In genomic region chr5:54544044-54544443, GRCh38 we compare ENCODE assay signal across 18 cellular contexts. TPM values are rescaled to one million over a fixed set of nuclear protein-coding genes. Genes with fewer than 3 reads are reported as not detected.
DNase-seq lines count a peak whose midpoint lies in the region; ATAC-seq, FAIRE-seq and TF ChIP-seq lines count a peak whose summit lies in the region.
"Had no signal": no experiment of that assay in that cellular context is flagged by ENCODE, and none has a peak within 500 bp of the region (broad histone marks: within the 10 kb centered on the region; RNA-seq: fewer than 3 reads in every experiment).

No MANE protein-coding gene starts in this region.

- H3K27me3 ChIP-seq in liver (ENCODE audit: control insufficient read depth in 4 of 4, insufficient read depth in 4 of 4, low read length in 3 of 4), result no peaks in the 10 kb centered on the region
- H3K27me3 ChIP-seq in HepG2 (ENCODE audit: control insufficient read depth in 1 of 2, insufficient read depth in 2 of 2, low read length in 2 of 2), result no peaks in the 10 kb centered on the region
- H3K27me3 ChIP-seq in Peyer's patch, result no peaks in the 10 kb centered on the region
- H3K27me3 ChIP-seq: BLaER1 had no signal

- intact Hi-C loops in HepG2 (cut with micrococcal nuclease; ENCODE audit: unreplicated experiment), result no loop called here

- H3K4me1 Mint-ChIP-seq in WTC11, result no peaks in the 10 kb centered on the region
- no peaks in the 10 kb centered on the region for H3K4me1 Mint-ChIP-seq in neural crest cell

- no peak overlapping the region for H3K4me2 ChIP-seq in HepG2 (ENCODE audit: low read depth, low read length)
- H3K4me2 ChIP-seq: BLaER1 had no signal

- H3K9me3 Mint-ChIP-seq in WTC11, result peaks cover 3% of the 10 kb centered on the region; the same call in 1 of the 2 replicates
- no peaks in the 10 kb centered on the region for H3K9me3 Mint-ChIP-seq in neural crest cell
- H3K9me3 Mint-ChIP-seq: HFFc6 had no signal

- no peak for TF ChIP-seq POLR2A in HepG2 (IDR thresholded peaks at IDR 0.05; ENCODE audit: insufficient read depth in 1 of 2, low read depth in 2 of 2, low read length in 2 of 2)
- TF ChIP-seq POLR2A in Peyer's patch (IDR thresholded peaks at IDR 0.05), result no peak

- TF ChIP-seq RAD21 in liver (IDR thresholded peaks at IDR 0.05), result peak in 1 of 2 donors; percentile 42
- no peak for TF ChIP-seq RAD21 in HepG2 (CRISPR knock-in tag; IDR thresholded peaks at IDR 0.05)

- no peaks in the 10 kb centered on the region for H3K79me2 ChIP-seq in HepG2 (ENCODE audit: insufficient read depth, low read length)

- BruUV-seq in HepG2 (replicated peaks; lab: Mats Ljungman, UMichigan), result no TSS peak

- CTCF ChIA-PET in HepG2 (lab: Yijun Ruan, JAX; ENCODE audit: low intra/inter-chr PET ratio, low total read pairs), result no interaction called here
- CTCF ChIA-PET in WTC11 (lab: Charles Lee), result interaction anchor here (0.9 kb wide), 1 partner anchor 300 kb away, joined by 5 read pairs; no protein-coding TSS in a partner anchor

- ATAC-seq in HepG2, result no peak
- no peak for ATAC-seq in WTC11
- ATAC-seq: GM12878, HCT116 had no signal

- 46% methylated on average over 4 of the region's 4 CpGs for WGBS in liver
- WGBS in HepG2 (ENCODE audit: low lambda C conversion rate), result 94% methylated on average over 4 of the region's 4 CpGs

- H3K4me1 ChIP-seq in liver (ENCODE audit: control insufficient read depth in 4 of 4, insufficient read depth in 4 of 4, low read length in 3 of 4), result peaks cover 9 to 49% (median 32%) of the 10 kb centered on the region in 4 donors
- H3K4me1 ChIP-seq in HepG2 (ENCODE audit: insufficient read depth, low read length), result peaks cover 6% of the 10 kb centered on the region; the same call in 1 of the 2 replicates
- H3K4me1 ChIP-seq in Peyer's patch, result peaks cover 0 to 10% (median 0%) of the 10 kb centered on the region in 4 donors
- H3K4me1 ChIP-seq: BLaER1 had no signal

- H2AFZ ChIP-seq in HepG2 (ENCODE audit: low read length), result no peak overlapping the region

- H3K9ac ChIP-seq in liver (ENCODE audit: low read depth in 1 of 2, low read length in 2 of 2), result no peak overlapping the region
- H3K9ac ChIP-seq in HepG2 (ENCODE audit: insufficient read depth, low read depth, low read length), result no peak overlapping the region
- H3K9ac ChIP-seq: BLaER1 had no signal

- H3K4me3 ChIP-seq in liver (ENCODE audit: low read depth in 1 of 3, low read length in 3 of 3) (no peak overlapping the region), HepG2 (replicated peaks in 1 of 3; ENCODE audit: insufficient read depth in 1 of 3, low read depth in 2 of 3, low read length in 3 of 3) (no peak overlapping the region), Peyer's patch (no peak overlapping the region)
- H3K4me3 ChIP-seq: BLaER1, GM12878 had no signal

- POLR2A ChIA-PET in HepG2 (lab: Yijun Ruan, JAX) (no interaction called here), WTC11 (lab: Charles Lee) (no interaction called here)

- no peak overlapping the region for H3K4me3 Mint-ChIP-seq in WTC11
- no peak overlapping the region for H3K4me3 Mint-ChIP-seq in neural crest cell
- H3K4me3 Mint-ChIP-seq: HFFc6 had no signal

- FAIRE-seq in HepG2 (lab: Jason Lieb, UNC), result no peak
- FAIRE-seq in islet of Langerhans (lab: Jason Lieb, UNC), result peak; percentile 9
- FAIRE-seq: GM12878 had no signal

- H3K27me3 Mint-ChIP-seq in WTC11 (ENCODE audit: low read depth) (no peaks in the 10 kb centered on the region), neural crest cell (ENCODE audit: low read depth) (no peaks in the 10 kb centered on the region)

- no peaks in the 10 kb centered on the region; the same call in 1 of the 2 replicates for H3K36me3 Mint-ChIP-seq in WTC11
- no peaks in the 10 kb centered on the region for H3K36me3 Mint-ChIP-seq in neural crest cell (ENCODE audit: low read depth)

- no peaks in the 10 kb centered on the region for H4K20me1 ChIP-seq in HepG2 (ENCODE audit: insufficient read depth, low read length)

- TF ChIP-seq CTCF in liver (IDR thresholded peaks at IDR 0.05; ENCODE audit: low read depth, low read length, missing input control) (no peak), HepG2 (CRISPR knock-in tag; IDR thresholded peaks at IDR 0.05) (no peak), WTC11 (IDR thresholded peaks at IDR 0.05) (no peak), neural crest cell (conservative IDR thresholded peaks at IDR 0.05) (no peak), Peyer's patch (IDR thresholded peaks at IDR 0.05) (no peak)

- TF ChIP-seq EP300 in HepG2 (IDR thresholded peaks at IDR 0.05; ENCODE audit: low read depth in 2 of 2, low read length in 2 of 2) (no peak), HepG2 (CRISPR knock-in tag; IDR thresholded peaks at IDR 0.05; ENCODE audit: borderline replicate concordance) (no peak)

- H3K27ac ChIP-seq in liver (ENCODE audit: low read depth in 1 of 2, low read length in 2 of 2), result no peak overlapping the region
- no peak overlapping the region for H3K27ac ChIP-seq in HepG2 (ENCODE audit: extremely low read length, insufficient read depth, low read length)
- H3K27ac ChIP-seq in Peyer's patch, result no peak overlapping the region
- H3K27ac ChIP-seq: BLaER1, HL-60 had no signal

- in situ Hi-C loops in HepG2 (cut with HindIII; ENCODE audit: extremely low pct_ligation_motif_present, low pct_unique_long_range_greater_than_20kb), result no loop called here

- H3K9me3 ChIP-seq in liver (ENCODE audit: control insufficient read depth in 4 of 4, low read length in 3 of 4), result no peaks in the 10 kb centered on the region
- H3K9me3 ChIP-seq in HepG2 (ENCODE audit: low read length), result no peaks in the 10 kb centered on the region
- no peaks in the 10 kb centered on the region for H3K9me3 ChIP-seq in Peyer's patch
- H3K9me3 ChIP-seq: BLaER1 had no signal

- H3K27ac Mint-ChIP-seq in WTC11, result peak overlapping the region; percentile 9; the same call in 1 of the 2 replicates
- H3K27ac Mint-ChIP-seq in neural crest cell (ENCODE audit: unreplicated experiment), result peak overlapping the region; percentile 72
- H3K27ac Mint-ChIP-seq: HFFc6 had no signal

- no peak for DNase-seq in HepG2 (ENCODE audit: low spot score)
- DNase-seq in WTC11 (ENCODE audit: low spot score), result no peak
- no peak for DNase-seq in neural crest cell (ENCODE audit: low read depth, low spot score)
- no peak for DNase-seq in Peyer's patch
- no peak for DNase-seq in DMS53 (lab: John Stamatoyannopoulos, UW)
- no peak for DNase-seq in D341Med (ENCODE audit: low spot score)
- DNase-seq: 8988T, DND-41, EL, GOT3, H7, HFFc6 had no signal

- H3K36me3 ChIP-seq in liver (ENCODE audit: control insufficient read depth in 4 of 4, insufficient read depth in 3 of 4, low read depth in 1 of 4, low read length in 3 of 4) (no peaks in the 10 kb centered on the region), HepG2 (replicated peaks in 1 of 2; ENCODE audit: control insufficient read depth in 1 of 2, insufficient read depth in 2 of 2, low read length in 2 of 2) (no peaks in the 10 kb centered on the region), Peyer's patch (no peaks in the 10 kb centered on the region)

TF ChIP-seq in liver, 16 proteins besides CTCF, POLR2A, EP300 and RAD21 (continues in another document):
- TF ChIP-seq HNF4A (conservative IDR thresholded peaks at IDR 0.05) (peak; percentile 10 to 33), YY1 (IDR thresholded peaks at IDR 0.05) (no peak), GABPA (IDR thresholded peaks at IDR 0.05 in 1 of 2, conservative IDR thresholded peaks at IDR 0.05 in 1 of 2) (no peak), RXRA (IDR thresholded peaks at IDR 0.05) (peak in 1 of 2 donors; percentile 17)

TF ChIP-seq in HepG2, 621 proteins besides CTCF, POLR2A, EP300 and RAD21 (continues in another document):
- no peak for TF ChIP-seq REL (CRISPR knock-in tag; conservative IDR thresholded peaks at IDR 0.05)
- no peak for TF ChIP-seq SP140L (CRISPR knock-in tag; IDR thresholded peaks at IDR 0.05; ENCODE audit: borderline replicate concordance)
- no peak for TF ChIP-seq TCF12 (IDR thresholded peaks at IDR 0.05)
- no peak for TF ChIP-seq TCF12 (CRISPR knock-in tag; IDR thresholded peaks at IDR 0.05)

TF ChIP-seq in WTC11, 78 proteins besides CTCF, POLR2A, EP300 and RAD21 (continues in another document):
- TF ChIP-seq, protein P1, sequence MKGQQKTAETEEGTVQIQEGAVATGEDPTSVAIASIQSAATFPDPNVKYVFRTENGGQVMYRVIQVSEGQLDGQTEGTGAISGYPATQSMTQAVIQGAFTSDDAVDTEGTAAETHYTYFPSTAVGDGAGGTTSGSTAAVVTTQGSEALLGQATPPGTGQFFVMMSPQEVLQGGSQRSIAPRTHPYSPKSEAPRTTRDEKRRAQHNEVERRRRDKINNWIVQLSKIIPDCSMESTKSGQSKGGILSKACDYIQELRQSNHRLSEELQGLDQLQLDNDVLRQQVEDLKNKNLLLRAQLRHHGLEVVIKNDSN (CRISPR knock-in tag; IDR thresholded peaks at IDR 0.05), result no peak
- TF ChIP-seq TEAD1 (CRISPR knock-in tag; IDR thresholded peaks at IDR 0.05) (no peak), TEAD4 (CRISPR knock-in tag; IDR thresholded peaks at IDR 0.05) (no peak), ETV6 (CRISPR knock-in tag; IDR thresholded peaks at IDR 0.05) (no peak)

RNA-seq across cellular contexts. Expression of gene SNX18, which starts 26.5 kb away (rescaled TPM):
- total RNA-seq in liver (10 to 100 TPM; 15.4 to 32.5 TPM), HepG2 (2016; rRNA removed; fragmentation: Illumina TruSeq; extraction: Trizol) (6.0 and 6.2 TPM in 2 replicates), WTC11 (2021) (20.3 to 24.6 TPM (median 23.6 TPM) in 3 replicates), neural crest cell (19.4 and 21.3 TPM in 2 replicates), Peyer's patch (10 to 100 TPM; 18.2 to 28.0 (median 22.5) TPM)
- polyA plus RNA-seq in liver (1 to 10 TPM; 4.9 to 9.7 TPM), HepG2 (2011; rRNA removed) (2.3 and 2.7 TPM in 2 replicates)
- 0.81 and 0.88 TPM in 2 replicates for total RNA-seq in HepG2 (2016; cell fraction: cytosol; rRNA removed; fragmentation: Illumina TruSeq; extraction: Trizol; ENCODE audit: low read depth)
- 5.6 and 5.9 TPM in 2 replicates for total RNA-seq in HepG2 (2016; cell fraction: insoluble cytoplasmic fraction; rRNA removed; fragmentation: Illumina TruSeq; extraction: Trizol)
- 4.7 and 5.3 TPM in 2 replicates for total RNA-seq in HepG2 (2016; cell fraction: membrane; rRNA removed; fragmentation: Illumina TruSeq; extraction: Trizol)
- total RNA-seq in HepG2 (2016; cell fraction: nucleus; rRNA removed; fragmentation: Illumina TruSeq; extraction: Trizol), result 5.4 and 5.5 TPM in 2 replicates
- polyA plus RNA-seq in HepG2 (2011; cell fraction: cytosol; rRNA removed), result 2.0 and 3.0 TPM in 2 replicates
- 3.4 and 3.8 TPM in 2 replicates for polyA plus RNA-seq in HepG2 (2011; cell fraction: nucleus; rRNA removed)
- 2.5 and 3.2 TPM in 2 replicates for polyA plus RNA-seq in HepG2 (2012)
- 0.60 and 0.81 TPM in 2 replicates for polyA plus RNA-seq in HepG2 (2016; cell fraction: cytosol; fragmentation: Illumina TruSeq; extraction: Trizol; ENCODE audit: low read depth)
- polyA plus RNA-seq in HepG2 (2016; cell fraction: insoluble cytoplasmic fraction; fragmentation: Illumina TruSeq; extraction: Trizol; ENCODE audit: low read depth), result 6.8 and 8.2 TPM in 2 replicates
- 3.2 and 4.0 TPM in 2 replicates for polyA plus RNA-seq in HepG2 (2016; cell fraction: membrane; fragmentation: Illumina TruSeq; extraction: Trizol; ENCODE audit: low read depth)
- polyA plus RNA-seq in HepG2 (2016; cell fraction: nucleus; fragmentation: Illumina TruSeq; extraction: Trizol; ENCODE audit: insufficient read depth, low read depth), result 4.1 and 5.1 TPM in 2 replicates
- 6.5 and 11.0 TPM in 2 replicates for polyA minus RNA-seq in HepG2 (2011; rRNA and poly(A)+ RNA removed; ENCODE audit: low replicate concordance)
- 6.8 and 6.9 TPM in 2 replicates for polyA minus RNA-seq in HepG2 (2011; cell fraction: cytosol; rRNA and poly(A)+ RNA removed)
- 10.2 and 10.8 TPM in 2 replicates for polyA minus RNA-seq in HepG2 (2011; cell fraction: nucleus; rRNA and poly(A)+ RNA removed)
